ENCODE assay signal across 1 cellular context in the genomic region with DNA sequence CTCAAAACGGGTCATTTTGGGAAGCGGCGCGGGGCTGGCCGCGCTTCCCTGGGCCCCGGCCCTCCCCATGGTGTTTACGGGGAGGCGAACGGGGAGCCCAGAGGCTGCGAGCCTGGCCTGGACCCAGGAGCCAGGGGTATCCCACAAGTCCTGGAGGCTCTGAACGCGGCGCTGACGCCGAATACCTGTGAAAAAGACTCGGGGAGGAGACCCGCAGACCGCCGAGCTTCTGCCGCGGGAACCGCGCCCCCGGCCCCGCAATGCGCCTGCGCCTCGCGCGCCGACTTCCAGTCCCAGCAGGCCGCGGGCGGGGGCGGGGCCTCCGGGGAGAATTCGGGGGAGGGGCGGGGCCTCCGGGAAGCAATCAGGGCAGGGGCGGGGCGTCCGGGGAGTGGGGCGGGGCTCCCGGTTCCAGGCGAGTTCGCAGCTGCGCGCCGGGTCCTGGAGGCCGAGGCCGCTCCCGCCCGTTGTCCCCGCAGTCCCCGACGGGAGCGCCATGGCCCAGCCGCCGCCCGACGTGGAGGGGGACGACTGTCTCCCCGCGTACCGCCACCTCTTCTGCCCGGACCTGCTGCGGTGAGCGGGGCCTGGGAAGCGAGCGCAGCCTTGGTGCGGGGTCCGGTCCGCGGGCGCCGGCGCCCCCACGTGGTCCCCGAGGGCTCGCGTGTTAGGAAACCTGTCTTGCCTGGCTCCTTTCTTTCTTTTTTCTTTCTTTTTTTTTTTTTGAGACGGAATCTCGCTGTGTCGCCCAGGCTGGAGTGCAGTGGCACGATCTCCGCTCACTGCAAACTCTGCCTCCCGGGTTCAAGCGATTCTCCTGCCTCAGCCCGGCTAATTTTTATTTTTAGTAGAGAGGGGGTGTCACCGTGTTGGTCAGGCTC.
TF ChIP-seq lines count a peak whose summit lies in the region.

Gene DECR2 (plus strand): TSS at position 418 of the 881 bp plus-strand sequence. CDS start 79 bp downstream, at position 497.

TF ChIP-seq in HEK293, 187 proteins besides CTCF, POLR2A, EP300 and RAD21 (continued from another document and continues in another):
- TF ChIP-seq ZBTB44 (tag by site-specific recombination; IDR thresholded peaks at IDR 0.05) (no peak), AEBP2 (tag by site-specific recombination; IDR thresholded peaks at IDR 0.05; ENCODE audit: borderline replicate concordance) (no peak), KLF16 (tag by site-specific recombination; IDR thresholded peaks at IDR 0.05) (peak; percentile 86), KLF8 (tag by site-specific recombination; IDR thresholded peaks at IDR 0.05) (peak; percentile 33), ZNF585B (tag by site-specific recombination; IDR thresholded peaks at IDR 0.05) (no peak), ZNF362 (tag by site-specific recombination; IDR thresholded peaks at IDR 0.05) (peak; percentile 93), ZNF529 (tag by site-specific recombination; IDR thresholded peaks at IDR 0.05; ENCODE audit: insufficient replicate concordance) (no peak), ZNF404 (tag by site-specific recombination; IDR thresholded peaks at IDR 0.05) (no peak), ZNF2 (tag by site-specific recombination; IDR thresholded peaks at IDR 0.05) (peak; percentile 96), ZNF223 (tag by site-specific recombination; IDR thresholded peaks at IDR 0.05) (no peak), ZFP3 (tag by site-specific recombination; IDR thresholded peaks at IDR 0.05; ENCODE audit: low read depth) (no peak), ZNF302 (tag by site-specific recombination; IDR thresholded peaks at IDR 0.05; ENCODE audit: low read depth) (no peak), GFI1B (tag by site-specific recombination; IDR thresholded peaks at IDR 0.05) (no peak), ZNF837 (tag by site-specific recombination; IDR thresholded peaks at IDR 0.05) (peak; percentile 99), ZBTB1 (tag by site-specific recombination; IDR thresholded peaks at IDR 0.05) (peak; percentile 60; the same call in 1 of the 2 replicates), ZNF701 (tag by site-specific recombination; IDR thresholded peaks at IDR 0.05) (no peak), ZNF521 (tag by site-specific recombination; IDR thresholded peaks at IDR 0.05) (no peak), ZNF19 (tag by site-specific recombination; IDR thresholded peaks at IDR 0.05; ENCODE audit: low read depth) (no peak), ZNF37A (tag by site-specific recombination; IDR thresholded peaks at IDR 0.05) (no peak), ZNF596 (tag by site-specific recombination; IDR thresholded peaks at IDR 0.05) (no peak), ZNF341 (tag by site-specific recombination; IDR thresholded peaks at IDR 0.05; ENCODE audit: low read depth) (0 out of 2 replicates have a peak, but pooled peaks have one; percentile 28), ZNF426 (tag by site-specific recombination; IDR thresholded peaks at IDR 0.05) (no peak), ZNF768 (tag by site-specific recombination; IDR thresholded peaks at IDR 0.05) (peak; percentile 57; the same call in 1 of the 2 replicates), ZNF112 (tag by site-specific recombination; IDR thresholded peaks at IDR 0.05) (no peak), ZNF354C (tag by site-specific recombination; IDR thresholded peaks at IDR 0.05; ENCODE audit: borderline replicate concordance, low read depth) (no peak), TCF7L2 (IDR thresholded peaks at IDR 0.05; ENCODE audit: borderline replicate concordance, low read depth, low read length) (no peak), ZNF623 (tag by site-specific recombination; IDR thresholded peaks at IDR 0.05) (no peak), ZNF23 (tag by site-specific recombination; IDR thresholded peaks at IDR 0.05; ENCODE audit: borderline replicate concordance) (no peak), MEIS1 (CRISPR knock-in tag; IDR thresholded peaks at IDR 0.05; ENCODE audit: borderline replicate concordance) (no peak), ZNF558 (tag by site-specific recombination; IDR thresholded peaks at IDR 0.05) (no peak), MYNN (tag by site-specific recombination; IDR thresholded peaks at IDR 0.05; ENCODE audit: borderline replicate concordance) (no peak), KLF1 (tag by site-specific recombination; IDR thresholded peaks at IDR 0.05) (peak; percentile 66; the same call in 1 of the 2 replicates), ZNF830 (tag by site-specific recombination; IDR thresholded peaks at IDR 0.05; ENCODE audit: low read depth) (no peak)
- TF ChIP-seq, protein P1, sequence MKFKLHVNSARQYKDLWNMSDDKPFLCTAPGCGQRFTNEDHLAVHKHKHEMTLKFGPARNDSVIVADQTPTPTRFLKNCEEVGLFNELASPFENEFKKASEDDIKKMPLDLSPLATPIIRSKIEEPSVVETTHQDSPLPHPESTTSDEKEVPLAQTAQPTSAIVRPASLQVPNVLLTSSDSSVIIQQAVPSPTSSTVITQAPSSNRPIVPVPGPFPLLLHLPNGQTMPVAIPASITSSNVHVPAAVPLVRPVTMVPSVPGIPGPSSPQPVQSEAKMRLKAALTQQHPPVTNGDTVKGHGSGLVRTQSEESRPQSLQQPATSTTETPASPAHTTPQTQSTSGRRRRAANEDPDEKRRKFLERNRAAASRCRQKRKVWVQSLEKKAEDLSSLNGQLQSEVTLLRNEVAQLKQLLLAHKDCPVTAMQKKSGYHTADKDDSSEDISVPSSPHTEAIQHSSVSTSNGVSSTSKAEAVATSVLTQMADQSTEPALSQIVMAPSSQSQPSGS (tag by site-specific recombination; IDR thresholded peaks at IDR 0.05; ENCODE audit: low read depth), result no peak
- TF ChIP-seq, protein P2, sequence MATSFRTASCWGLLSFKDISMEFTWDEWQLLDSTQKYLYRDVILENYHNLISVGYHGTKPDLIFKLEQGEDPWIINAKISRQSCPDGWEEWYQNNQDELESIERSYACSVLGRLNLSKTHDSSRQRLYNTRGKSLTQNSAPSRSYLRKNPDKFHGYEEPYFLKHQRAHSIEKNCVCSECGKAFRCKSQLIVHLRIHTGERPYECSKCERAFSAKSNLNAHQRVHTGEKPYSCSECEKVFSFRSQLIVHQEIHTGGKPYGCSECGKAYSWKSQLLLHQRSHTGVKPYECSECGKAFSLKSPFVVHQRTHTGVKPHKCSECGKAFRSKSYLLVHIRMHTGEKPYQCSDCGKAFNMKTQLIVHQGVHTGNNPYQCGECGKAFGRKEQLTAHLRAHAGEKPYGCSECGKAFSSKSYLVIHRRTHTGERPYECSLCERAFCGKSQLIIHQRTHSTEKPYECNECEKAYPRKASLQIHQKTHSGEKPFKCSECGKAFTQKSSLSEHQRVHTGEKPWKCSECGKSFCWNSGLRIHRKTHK (tag by site-specific recombination; IDR thresholded peaks at IDR 0.05), result no peak
- TF ChIP-seq, protein P3, sequence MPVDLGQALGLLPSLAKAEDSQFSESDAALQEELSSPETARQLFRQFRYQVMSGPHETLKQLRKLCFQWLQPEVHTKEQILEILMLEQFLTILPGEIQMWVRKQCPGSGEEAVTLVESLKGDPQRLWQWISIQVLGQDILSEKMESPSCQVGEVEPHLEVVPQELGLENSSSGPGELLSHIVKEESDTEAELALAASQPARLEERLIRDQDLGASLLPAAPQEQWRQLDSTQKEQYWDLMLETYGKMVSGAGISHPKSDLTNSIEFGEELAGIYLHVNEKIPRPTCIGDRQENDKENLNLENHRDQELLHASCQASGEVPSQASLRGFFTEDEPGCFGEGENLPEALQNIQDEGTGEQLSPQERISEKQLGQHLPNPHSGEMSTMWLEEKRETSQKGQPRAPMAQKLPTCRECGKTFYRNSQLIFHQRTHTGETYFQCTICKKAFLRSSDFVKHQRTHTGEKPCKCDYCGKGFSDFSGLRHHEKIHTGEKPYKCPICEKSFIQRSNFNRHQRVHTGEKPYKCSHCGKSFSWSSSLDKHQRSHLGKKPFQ (tag by site-specific recombination; IDR thresholded peaks at IDR 0.05), result 0 out of 2 replicates have a peak, but pooled peaks have one; percentile 32
- TF ChIP-seq, protein P4, sequence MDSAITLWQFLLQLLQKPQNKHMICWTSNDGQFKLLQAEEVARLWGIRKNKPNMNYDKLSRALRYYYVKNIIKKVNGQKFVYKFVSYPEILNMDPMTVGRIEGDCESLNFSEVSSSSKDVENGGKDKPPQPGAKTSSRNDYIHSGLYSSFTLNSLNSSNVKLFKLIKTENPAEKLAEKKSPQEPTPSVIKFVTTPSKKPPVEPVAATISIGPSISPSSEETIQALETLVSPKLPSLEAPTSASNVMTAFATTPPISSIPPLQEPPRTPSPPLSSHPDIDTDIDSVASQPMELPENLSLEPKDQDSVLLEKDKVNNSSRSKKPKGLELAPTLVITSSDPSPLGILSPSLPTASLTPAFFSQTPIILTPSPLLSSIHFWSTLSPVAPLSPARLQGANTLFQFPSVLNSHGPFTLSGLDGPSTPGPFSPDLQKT (IDR thresholded peaks at IDR 0.05; ENCODE audit: borderline replicate concordance, low read depth, low read length), result no peak
- TF ChIP-seq, protein P5, sequence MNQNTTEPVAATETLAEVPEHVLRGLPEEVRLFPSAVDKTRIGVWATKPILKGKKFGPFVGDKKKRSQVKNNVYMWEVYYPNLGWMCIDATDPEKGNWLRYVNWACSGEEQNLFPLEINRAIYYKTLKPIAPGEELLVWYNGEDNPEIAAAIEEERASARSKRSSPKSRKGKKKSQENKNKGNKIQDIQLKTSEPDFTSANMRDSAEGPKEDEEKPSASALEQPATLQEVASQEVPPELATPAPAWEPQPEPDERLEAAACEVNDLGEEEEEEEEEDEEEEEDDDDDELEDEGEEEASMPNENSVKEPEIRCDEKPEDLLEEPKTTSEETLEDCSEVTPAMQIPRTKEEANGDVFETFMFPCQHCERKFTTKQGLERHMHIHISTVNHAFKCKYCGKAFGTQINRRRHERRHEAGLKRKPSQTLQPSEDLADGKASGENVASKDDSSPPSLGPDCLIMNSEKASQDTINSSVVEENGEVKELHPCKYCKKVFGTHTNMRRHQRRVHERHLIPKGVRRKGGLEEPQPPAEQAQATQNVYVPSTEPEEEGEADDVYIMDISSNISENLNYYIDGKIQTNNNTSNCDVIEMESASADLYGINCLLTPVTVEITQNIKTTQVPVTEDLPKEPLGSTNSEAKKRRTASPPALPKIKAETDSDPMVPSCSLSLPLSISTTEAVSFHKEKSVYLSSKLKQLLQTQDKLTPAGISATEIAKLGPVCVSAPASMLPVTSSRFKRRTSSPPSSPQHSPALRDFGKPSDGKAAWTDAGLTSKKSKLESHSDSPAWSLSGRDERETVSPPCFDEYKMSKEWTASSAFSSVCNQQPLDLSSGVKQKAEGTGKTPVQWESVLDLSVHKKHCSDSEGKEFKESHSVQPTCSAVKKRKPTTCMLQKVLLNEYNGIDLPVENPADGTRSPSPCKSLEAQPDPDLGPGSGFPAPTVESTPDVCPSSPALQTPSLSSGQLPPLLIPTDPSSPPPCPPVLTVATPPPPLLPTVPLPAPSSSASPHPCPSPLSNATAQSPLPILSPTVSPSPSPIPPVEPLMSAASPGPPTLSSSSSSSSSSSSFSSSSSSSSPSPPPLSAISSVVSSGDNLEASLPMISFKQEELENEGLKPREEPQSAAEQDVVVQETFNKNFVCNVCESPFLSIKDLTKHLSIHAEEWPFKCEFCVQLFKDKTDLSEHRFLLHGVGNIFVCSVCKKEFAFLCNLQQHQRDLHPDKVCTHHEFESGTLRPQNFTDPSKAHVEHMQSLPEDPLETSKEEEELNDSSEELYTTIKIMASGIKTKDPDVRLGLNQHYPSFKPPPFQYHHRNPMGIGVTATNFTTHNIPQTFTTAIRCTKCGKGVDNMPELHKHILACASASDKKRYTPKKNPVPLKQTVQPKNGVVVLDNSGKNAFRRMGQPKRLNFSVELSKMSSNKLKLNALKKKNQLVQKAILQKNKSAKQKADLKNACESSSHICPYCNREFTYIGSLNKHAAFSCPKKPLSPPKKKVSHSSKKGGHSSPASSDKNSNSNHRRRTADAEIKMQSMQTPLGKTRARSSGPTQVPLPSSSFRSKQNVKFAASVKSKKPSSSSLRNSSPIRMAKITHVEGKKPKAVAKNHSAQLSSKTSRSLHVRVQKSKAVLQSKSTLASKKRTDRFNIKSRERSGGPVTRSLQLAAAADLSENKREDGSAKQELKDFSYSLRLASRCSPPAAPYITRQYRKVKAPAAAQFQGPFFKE (tag by site-specific recombination; IDR thresholded peaks at IDR 0.05; ENCODE audit: borderline replicate concordance), result no peak
- TF ChIP-seq, protein P6, sequence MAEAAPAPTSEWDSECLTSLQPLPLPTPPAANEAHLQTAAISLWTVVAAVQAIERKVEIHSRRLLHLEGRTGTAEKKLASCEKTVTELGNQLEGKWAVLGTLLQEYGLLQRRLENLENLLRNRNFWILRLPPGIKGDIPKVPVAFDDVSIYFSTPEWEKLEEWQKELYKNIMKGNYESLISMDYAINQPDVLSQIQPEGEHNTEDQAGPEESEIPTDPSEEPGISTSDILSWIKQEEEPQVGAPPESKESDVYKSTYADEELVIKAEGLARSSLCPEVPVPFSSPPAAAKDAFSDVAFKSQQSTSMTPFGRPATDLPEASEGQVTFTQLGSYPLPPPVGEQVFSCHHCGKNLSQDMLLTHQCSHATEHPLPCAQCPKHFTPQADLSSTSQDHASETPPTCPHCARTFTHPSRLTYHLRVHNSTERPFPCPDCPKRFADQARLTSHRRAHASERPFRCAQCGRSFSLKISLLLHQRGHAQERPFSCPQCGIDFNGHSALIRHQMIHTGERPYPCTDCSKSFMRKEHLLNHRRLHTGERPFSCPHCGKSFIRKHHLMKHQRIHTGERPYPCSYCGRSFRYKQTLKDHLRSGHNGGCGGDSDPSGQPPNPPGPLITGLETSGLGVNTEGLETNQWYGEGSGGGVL (tag by site-specific recombination; IDR thresholded peaks at IDR 0.05), result peak; percentile 79
